ENCODE assay signal across 8 cellular contexts in genomic region chr9:95511232-95511951, GRCh38. TPM values are rescaled to one million over a fixed set of nuclear protein-coding genes. Genes with fewer than 3 reads are reported as not detected.
DNase-seq lines count a peak whose midpoint lies in the region; ATAC-seq lines count a peak whose summit lies in the region.

No MANE protein-coding gene starts in this region.

- H3K36me3 ChIP-seq in effector memory CD4-positive, alpha-beta T cell (ENCODE audit: control insufficient read depth, insufficient read depth, low read length) = no peaks in the 10 kb centered on the region
- no peaks in the 10 kb centered on the region for H3K36me3 ChIP-seq in thymus (ENCODE audit: control insufficient read depth, insufficient read depth)

- peaks cover 12% of the 10 kb centered on the region for H3K36me3 Mint-ChIP-seq in activated CD4-positive, alpha-beta T cell treated with anti-CD3 and anti-CD28 coated beads for 36 hours (ENCODE audit: low read depth)
- peaks cover 4% of the 10 kb centered on the region for H3K36me3 Mint-ChIP-seq in activated CD4-positive, alpha-beta T cell treated with anti-CD3 and anti-CD28 coated beads, Interleukin-2, amount 10 ng/mL, durations not matched to agents 7 days and 5 days (ENCODE audit: low read depth)

- H3K9me3 ChIP-seq in effector memory CD4-positive, alpha-beta T cell (ENCODE audit: control insufficient read depth, low read length) = no peaks in the 10 kb centered on the region
- peaks cover 1% of the 10 kb centered on the region for H3K9me3 ChIP-seq in thymus (ENCODE audit: control insufficient read depth)

- H3K4me3 Mint-ChIP-seq in activated CD4-positive, alpha-beta T cell treated with anti-CD3 and anti-CD28 coated beads for 36 hours = peak overlapping the region; percentile 82
- H3K4me3 Mint-ChIP-seq in activated CD4-positive, alpha-beta T cell treated with anti-CD3 and anti-CD28 coated beads, Interleukin-2, amount 10 ng/mL, durations not matched to agents 7 days and 5 days = peak overlapping the region; percentile 80

- H3K4me1 ChIP-seq in effector memory CD4-positive, alpha-beta T cell (ENCODE audit: control insufficient read depth, insufficient read depth, low read length, poor library complexity, severe bottlenecking) = peaks cover 18% of the 10 kb centered on the region
- peaks cover 29% of the 10 kb centered on the region for H3K4me1 ChIP-seq in thymus (ENCODE audit: control insufficient read depth, insufficient read depth, low read length)

- 4% methylated on average over 34 of the region's 34 CpGs for WGBS in thymus

- CTCF ChIA-PET in activated CD4-positive, alpha-beta T cell treated with anti-CD3 and anti-CD28 coated beads for 36 hours (lab: Charles Lee) = interaction anchor here (0.6 to 1.1 kb wide), 7 partner anchors 18 to 905 kb away, joined by 3 to 5 read pairs (median 3); no protein-coding TSS in a partner anchor
- CTCF ChIA-PET in activated CD4-positive, alpha-beta T cell treated with anti-CD3 and anti-CD28 coated beads, Interleukin-2, amount 10 ng/mL, durations not matched to agents 7 days and 5 days (lab: Charles Lee) = interaction anchor here (0.7 to 0.8 kb wide), 2 partner anchors 11 to 653 kb away, joined by 3 read pairs; no protein-coding TSS in a partner anchor

- peak overlapping the region; percentile 84 for H3K27ac Mint-ChIP-seq in activated CD4-positive, alpha-beta T cell treated with anti-CD3 and anti-CD28 coated beads for 36 hours
- peak overlapping the region; percentile 87 for H3K27ac Mint-ChIP-seq in activated CD4-positive, alpha-beta T cell treated with anti-CD3 and anti-CD28 coated beads, Interleukin-2, amount 10 ng/mL, durations not matched to agents 7 days and 5 days

- peaks cover 26% of the 10 kb centered on the region for H3K27me3 Mint-ChIP-seq in activated CD4-positive, alpha-beta T cell treated with anti-CD3 and anti-CD28 coated beads for 36 hours
- peaks cover 67% of the 10 kb centered on the region for H3K27me3 Mint-ChIP-seq in activated CD4-positive, alpha-beta T cell treated with anti-CD3 and anti-CD28 coated beads, Interleukin-2, amount 10 ng/mL, durations not matched to agents 7 days and 5 days

- no peaks in the 10 kb centered on the region for H3K9me3 Mint-ChIP-seq in activated CD4-positive, alpha-beta T cell treated with anti-CD3 and anti-CD28 coated beads for 36 hours (ENCODE audit: low read depth)
- no peaks in the 10 kb centered on the region for H3K9me3 Mint-ChIP-seq in activated CD4-positive, alpha-beta T cell treated with anti-CD3 and anti-CD28 coated beads, Interleukin-2, amount 10 ng/mL, durations not matched to agents 7 days and 5 days

- no peaks in the 10 kb centered on the region for H3K27me3 ChIP-seq in effector memory CD4-positive, alpha-beta T cell (replicated peaks; ENCODE audit: control insufficient read depth, insufficient read depth, low read length, poor library complexity, severe bottlenecking)
- H3K27me3 ChIP-seq in thymus (ENCODE audit: control insufficient read depth, insufficient read depth) = peaks cover 91% of the 10 kb centered on the region

- peak overlapping the region; percentile 48 for H3K4me3 ChIP-seq in effector memory CD4-positive, alpha-beta T cell (ENCODE audit: insufficient read depth, low read depth, low read length, poor library complexity, severe bottlenecking)
- peak overlapping the region; percentile 73 for H3K4me3 ChIP-seq in thymus (ENCODE audit: low read length)

- intact Hi-C loops in activated CD4-positive, alpha-beta T cell treated with anti-CD3 and anti-CD28 coated beads for 36 hours (cut with DNase I, micrococcal nuclease) = loop anchor here (2.0 to 10.0 kb wide), 7 partner anchors 17 to 1343 kb away; partner anchors contain the start of genes ERCC6L2 (in 1 of the 2) and ZNF782 (in 1 of the 2)

- peak; percentile 72 for DNase-seq in activated CD4-positive, alpha-beta T cell treated with anti-CD3 and anti-CD28 coated beads for 36 hours
- DNase-seq in activated CD4-positive, alpha-beta T cell treated with anti-CD3 and anti-CD28 coated beads, Interleukin-2, amount 50 U/mL, for 1 hour = no peak
- DNase-seq in NCI-H2029 treated with DMSO at 0.1 percent for 48 hours (lab: John Stamatoyannopoulos, UW) (peak; percentile 52), midbrain (lab: John Stamatoyannopoulos, UW) (peak; percentile 51)
- DNase-seq in activated CD4-positive, alpha-beta T cell treated with anti-CD3 and anti-CD28 coated beads, Interleukin-2, amount 10 ng/mL, durations not matched to agents 7 days and 5 days = peak; percentile 43
- peak in 1 of 3 donors; percentile 36 for DNase-seq in effector memory CD4-positive, alpha-beta T cell

- POLR2A ChIA-PET in activated CD4-positive, alpha-beta T cell treated with anti-CD3 and anti-CD28 coated beads for 36 hours (lab: Charles Lee) = interaction anchor here (0.6 kb wide), 1 partner anchor 398 kb away, joined by 5 read pairs; no protein-coding TSS in a partner anchor
- POLR2A ChIA-PET in activated CD4-positive, alpha-beta T cell treated with anti-CD3 and anti-CD28 coated beads, Interleukin-2, amount 10 ng/mL, durations not matched to agents 7 days and 5 days (lab: Charles Lee) = interaction anchor here (0.6 to 0.7 kb wide), 2 partner anchors 245 to 908 kb away, joined by 3 to 4 read pairs; no protein-coding TSS in a partner anchor

- peaks cover 38% of the 10 kb centered on the region for H3K4me1 Mint-ChIP-seq in activated CD4-positive, alpha-beta T cell treated with anti-CD3 and anti-CD28 coated beads for 36 hours
- peaks cover 36% of the 10 kb centered on the region for H3K4me1 Mint-ChIP-seq in activated CD4-positive, alpha-beta T cell treated with anti-CD3 and anti-CD28 coated beads, Interleukin-2, amount 10 ng/mL, durations not matched to agents 7 days and 5 days

- H3K27ac ChIP-seq in effector memory CD4-positive, alpha-beta T cell (ENCODE audit: insufficient read depth, low read length, poor library complexity, severe bottlenecking) = peak overlapping the region; percentile 35
- peak overlapping the region; percentile 73 for H3K27ac ChIP-seq in thymus (ENCODE audit: low read depth)

- ATAC-seq in activated CD4-positive, alpha-beta T cell treated with anti-CD3 and anti-CD28 coated beads for 36 hours = peak; percentile 3
- ATAC-seq in HG03432 (IDR thresholded peaks at IDR 0.05; ENCODE audit: unreplicated experiment) = no peak

RNA-seq across cellular contexts. Expression of gene PTCH1, which starts 5.4 kb away (rescaled TPM):
- total RNA-seq in activated CD4-positive, alpha-beta T cell treated with anti-CD3 and anti-CD28 coated beads for 36 hours = 1 to 10 TPM; 4.4 to 5.6 TPM
- total RNA-seq in activated CD4-positive, alpha-beta T cell treated with anti-CD3 and anti-CD28 coated beads, Interleukin-2, amount 10 ng/mL, durations not matched to agents 7 days and 5 days = 1 to 10 TPM; 7.1 to 8.9 TPM
- polyA plus RNA-seq in thymus = 3.4 TPM
